ENCODE assay signal across 8 cellular contexts in the genomic region with DNA sequence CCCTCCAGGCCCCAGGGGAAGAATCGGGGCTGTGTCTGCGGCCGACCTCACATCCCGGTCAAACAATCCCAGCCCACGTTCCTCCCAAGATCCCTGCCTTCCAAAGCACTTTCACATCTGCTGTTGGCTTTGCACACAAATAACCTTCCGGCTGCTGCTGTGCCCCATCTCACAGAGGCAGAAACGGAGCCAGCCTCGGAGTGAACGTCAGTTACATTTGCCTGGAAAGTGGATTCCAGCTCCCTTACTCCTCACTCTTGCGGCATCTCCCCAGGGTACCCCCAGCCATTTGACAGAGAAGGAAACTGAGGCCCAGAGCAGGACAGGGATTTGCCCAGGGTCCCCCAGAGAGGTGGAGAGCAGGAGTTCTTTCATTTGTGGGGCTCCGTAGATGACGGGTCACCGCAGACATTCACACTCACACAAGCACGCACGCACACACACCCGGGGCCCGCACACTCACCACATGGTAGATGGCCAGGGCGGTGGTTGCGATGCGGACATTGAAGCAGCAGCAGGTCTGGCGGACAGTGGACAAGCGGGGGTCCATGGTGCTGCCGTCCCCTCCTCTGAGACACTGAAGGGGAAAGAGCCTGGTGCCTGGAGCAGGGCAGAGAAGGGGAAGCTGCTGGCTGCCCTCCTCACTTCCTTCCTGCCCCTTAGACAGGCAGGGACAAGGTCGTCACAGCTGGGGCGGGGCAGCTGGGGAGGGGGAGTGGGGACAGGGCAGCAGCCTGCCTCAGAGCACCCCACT. TPM values are rescaled to one million over a fixed set of nuclear protein-coding genes. Genes with fewer than 3 reads are reported as not detected.
DNase-seq lines count a peak whose midpoint lies in the region; ATAC-seq, FAIRE-seq and TF ChIP-seq lines count a peak whose summit lies in the region.

A gene with protein sequence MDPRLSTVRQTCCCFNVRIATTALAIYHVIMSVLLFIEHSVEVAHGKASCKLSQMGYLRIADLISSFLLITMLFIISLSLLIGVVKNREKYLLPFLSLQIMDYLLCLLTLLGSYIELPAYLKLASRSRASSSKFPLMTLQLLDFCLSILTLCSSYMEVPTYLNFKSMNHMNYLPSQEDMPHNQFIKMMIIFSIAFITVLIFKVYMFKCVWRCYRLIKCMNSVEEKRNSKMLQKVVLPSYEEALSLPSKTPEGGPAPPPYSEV (minus strand): TSS at position 579 of the 754 bp plus-strand sequence. CDS start 29 bp downstream, at position 550.

- TF ChIP-seq POLR2A in GM12878 (IDR thresholded peaks at IDR 0.05; ENCODE audit: low read depth, low read length), result peak; percentile 92
- TF ChIP-seq POLR2A in lower leg skin (IDR thresholded peaks at IDR 0.05), result no peak

- peak within 1 kb of the TSS; percentile 75 for H3K4me2 ChIP-seq in GM12878 (ENCODE audit: control insufficient read depth, insufficient read depth)

- TF ChIP-seq EP300 in GM12878 (IDR thresholded peaks at IDR 0.05; ENCODE audit: borderline replicate concordance in 1 of 2, control insufficient read depth in 1 of 2, low read depth in 2 of 2, low read length in 2 of 2), result no peak

- H3K36me3 ChIP-seq in GM12878 (ENCODE audit: control insufficient read depth in 2 of 2, insufficient read depth in 2 of 2, low read length in 1 of 2) (peaks cover 0 to under 1% of the 10 kb centered on the region in 2 experiments; a peak in 1 of 4 replicates), subcutaneous abdominal adipose tissue (ENCODE audit: control insufficient read depth in 5 of 5, insufficient read depth in 5 of 5, low read length in 5 of 5) (no peaks in the 10 kb centered on the region)

- peaks cover 95% of the 10 kb centered on the region for H3K79me2 ChIP-seq in GM12878 (ENCODE audit: control insufficient read depth, insufficient read depth, low read length)

- intact Hi-C loops in GM12878 (cut with micrococcal nuclease; ENCODE audit: unreplicated experiment) (no loop called here), lower leg skin (cut with DNase I; ENCODE audit: low total_unique reads) (no loop called here)

- in situ Hi-C loops in GM12878 (cut with MboI), result loop anchor here (10.0 kb wide), 1 partner anchor 1177 kb away; a partner anchor contains a TSS

- peak within 1 kb of the TSS; percentile 98 to 100 (median 99) for H3K4me3 Mint-ChIP-seq in T-cell

- H3K36me3 Mint-ChIP-seq in T-cell, result peaks cover 18% of the 10 kb centered on the region

- RAD21 ChIA-PET in GM12878 (lab: Charles Lee; ENCODE audit: unreplicated experiment), result interaction anchor here (1.2 to 17.1 kb wide), 6 partner anchors 10 to 37 kb away, joined by 5 to 462 read pairs (median 126); no protein-coding TSS in a partner anchor

- H3K4me3 ChIP-seq in GM08714 (ENCODE audit: low read length) (peak within 1 kb of the TSS; percentile 74), GM12878 (peak within 1 kb of the TSS; percentile 98), lower leg skin (ENCODE audit: low read depth, poor library complexity, severe bottlenecking) (peak within 1 kb of the TSS; percentile 20), subcutaneous abdominal adipose tissue (ENCODE audit: low read depth in 1 of 5, low read length in 5 of 5) (peak within 1 kb of the TSS; percentile 52 to 80 (median 70))

- POLR2A ChIA-PET in T-cell (lab: Charles Lee), result interaction anchor here in 1 of 2 donors (1.9 to 2.3 kb wide), 2 partner anchors 13 to 39 kb away, joined by 6 to 27 read pairs; no protein-coding TSS in a partner anchor
- POLR2A ChIA-PET in GM12878 (lab: Charles Lee), result interaction anchor here (0.5 to 22.5 kb wide), 10 partner anchors 3 to 587 kb away, joined by 4 to 741 read pairs (median 8); a partner anchor contains a TSS

- H3K9me3 ChIP-seq in GM12878 (replicated peaks; ENCODE audit: control insufficient read depth, insufficient read depth, low read length), result no peaks in the 10 kb centered on the region
- H3K9me3 ChIP-seq in subcutaneous abdominal adipose tissue (ENCODE audit: control insufficient read depth in 5 of 5, low read length in 5 of 5), result no peaks in the 10 kb centered on the region

- H4K20me1 ChIP-seq in GM12878 (ENCODE audit: control insufficient read depth, insufficient read depth), result no peaks in the 10 kb centered on the region

- no peaks in the 10 kb centered on the region for H3K9me3 Mint-ChIP-seq in T-cell

- BruUV-seq in GM12878 (replicated peaks; lab: Mats Ljungman, UMichigan), result TSS peak; percentile 52

- peaks cover 77 to 94% (median 87%) of the 10 kb centered on the region in 3 donors for H3K4me1 Mint-ChIP-seq in T-cell

- peaks cover 48% of the 10 kb centered on the region for H3K4me1 ChIP-seq in GM12878 (ENCODE audit: control insufficient read depth, insufficient read depth, low read length)
- peaks cover 9 to 92% (median 51%) of the 10 kb centered on the region in 5 donors for H3K4me1 ChIP-seq in subcutaneous abdominal adipose tissue (ENCODE audit: control insufficient read depth in 5 of 5, insufficient read depth in 5 of 5, low read length in 5 of 5)

- H3K27ac Mint-ChIP-seq in T-cell, result peak within 1 kb of the TSS; percentile 96 to 98

- TF ChIP-seq CTCF in GM12878 (IDR thresholded peaks at IDR 0.05 in 2 of 3, conservative IDR thresholded peaks at IDR 0.05 in 1 of 3; ENCODE audit: control insufficient read depth in 2 of 3, extremely low read depth in 1 of 3, insufficient read depth in 1 of 3, low read depth in 3 of 3, low read length in 3 of 3) (no peak), lower leg skin (IDR thresholded peaks at IDR 0.05) (no peak)

- DNase-seq in T-cell (peak; percentile 39 to 79 (median 57)), GM12878 (ENCODE audit: low read depth, low spot score) (no peak), lower leg skin (ENCODE audit: low spot score in 2 of 2) (peak; percentile 55 to 92)

- peak; percentile 48 to 56 (median 52) for ATAC-seq in T-cell (replicated peaks in 1 of 4)
- peak; percentile 28 for ATAC-seq in GM12878
- ATAC-seq in HG03565 (IDR thresholded peaks at IDR 0.05; ENCODE audit: unreplicated experiment), result no peak
- no peak for ATAC-seq in HG03025 (IDR thresholded peaks at IDR 0.05; ENCODE audit: low FRiP score, unreplicated experiment)
- no peak for ATAC-seq in GM19463 (IDR thresholded peaks at IDR 0.05; ENCODE audit: unreplicated experiment)

- H2AFZ ChIP-seq in GM12878 (ENCODE audit: control insufficient read depth, low read depth, low read length), result no peak within 1 kb of the TSS; the same call in 1 of the 2 replicates

- H3K27me3 Mint-ChIP-seq in T-cell, result no peaks in the 10 kb centered on the region

- H3K9ac ChIP-seq in GM12878 (ENCODE audit: control insufficient read depth, insufficient read depth, low read length) (peak within 1 kb of the TSS; percentile 97), subcutaneous abdominal adipose tissue (ENCODE audit: low read length in 5 of 5) (peak within 1 kb of the TSS; percentile 22 to 80 (median 67))

- no peaks in the 10 kb centered on the region for H3K27me3 ChIP-seq in GM12878 (replicated peaks in 1 of 2; ENCODE audit: control insufficient read depth in 2 of 2, insufficient read depth in 2 of 2, low read length in 1 of 2)
- no peaks in the 10 kb centered on the region for H3K27me3 ChIP-seq in subcutaneous abdominal adipose tissue (ENCODE audit: control insufficient read depth in 5 of 5, insufficient read depth in 4 of 5, low read length in 5 of 5)

- no peak for TF ChIP-seq RAD21 in GM12878 (IDR thresholded peaks at IDR 0.05; ENCODE audit: insufficient read depth, low read depth, low read length)

- 4% methylated on average over 24 of the region's 25 CpGs for WGBS in GM12878 (ENCODE audit: insufficient coverage, insufficient replicate concordance, low lambda C conversion rate, missing lambda C conversion rate)
- WGBS in lower leg skin, 2 donors, result 63 to 65% methylated on average over 25 of the region's 25 CpGs

- no peak for FAIRE-seq in GM12878 (lab: Jason Lieb, UNC)

- CTCF ChIA-PET in T-cell (lab: Charles Lee), result interaction anchor here (0.6 to 4.1 kb wide), 7 partner anchors 14 to 39 kb away, joined by 3 to 44 read pairs (median 6); no protein-coding TSS in a partner anchor
- CTCF ChIA-PET in GM12878 (lab: Yijun Ruan, JAX), result interaction anchor here (0.8 to 8.8 kb wide), 9 partner anchors 8 to 38 kb away, joined by 4 to 107 read pairs (median 6); no protein-coding TSS in a partner anchor

- SMC1A ChIA-PET in GM12878 (lab: Charles Lee; ENCODE audit: uncharacterized antibody, unreplicated experiment), result interaction anchor here (0.9 to 24.8 kb wide), 6 partner anchors 8 to 29 kb away, joined by 3 to 556 read pairs (median 128); a partner anchor contains a TSS

- H3K27ac ChIP-seq in GM12878 (ENCODE audit: control insufficient read depth, insufficient read depth) (peak within 1 kb of the TSS; percentile 93), subcutaneous abdominal adipose tissue (ENCODE audit: low read depth, low read length) (peak within 1 kb of the TSS; percentile 78)

TF ChIP-seq in GM12878, 131 proteins besides CTCF, POLR2A, EP300 and RAD21 (continues in another document):
- no peak for TF ChIP-seq PAX8 (IDR thresholded peaks at IDR 0.05)
- TF ChIP-seq CREM (IDR thresholded peaks at IDR 0.05; ENCODE audit: low read depth), result peak; percentile 6; the same call in 1 of the 2 replicates
- no peak for TF ChIP-seq ZSCAN29 (IDR thresholded peaks at IDR 0.05)
- no peak for TF ChIP-seq CEBPB (IDR thresholded peaks at IDR 0.05; ENCODE audit: borderline replicate concordance in 1 of 2, low read depth in 2 of 2, low read length in 2 of 2)
- 0 out of 3 replicates have a peak, but pooled peaks of 1 of the 2 experiments have one; percentile 35 for TF ChIP-seq EGR1 (IDR thresholded peaks at IDR 0.05; ENCODE audit: borderline replicate concordance in 1 of 2, low read depth in 2 of 2, low read length in 2 of 2)
- TF ChIP-seq RFX5 (IDR thresholded peaks at IDR 0.05; ENCODE audit: low read depth, low read length), result no peak

RNA-seq across cellular contexts. Expression of the gene that starts here (rescaled TPM):
- total RNA-seq in T-cell, result 100 to 1,000 TPM; 529 to 586 (median 559) TPM
- total RNA-seq in GM12878 (2013; cell fraction: nucleolus; rRNA removed), result 345 and 349 TPM in 2 replicates
- total RNA-seq in GM12878 (2014; rRNA removed), result 360 and 370 TPM in 2 replicates
- 423 and 431 TPM in 2 replicates for total RNA-seq in GM12878 (2014; rRNA removed; fragmentation: Illumina TruSeq; extraction: Trizol)
- total RNA-seq in GM12878 (2021), result 740 and 758 TPM in 2 replicates
- polyA plus RNA-seq in GM12878 (2011; ENCODE audit: low read depth), result 582 TPM
- polyA plus RNA-seq in GM12878 (2011; rRNA removed), result 411 and 682 TPM in 2 replicates
- polyA plus RNA-seq in GM12878 (2011; cell fraction: cytosol; rRNA removed), result 985 and 1,156 TPM in 2 replicates
- polyA plus RNA-seq in GM12878 (2011; cell fraction: nucleus; rRNA removed), result 492 and 615 TPM in 2 replicates
- 791 and 943 TPM in 2 replicates for polyA plus RNA-seq in GM12878 (2012)
- 972 and 1,013 TPM in 2 replicates for polyA plus RNA-seq in GM12878 (2014; fragmentation: Illumina TruSeq; extraction: Trizol)
- 10 to 100 TPM; 24.1 to 48.8 TPM for polyA plus RNA-seq in GM12878 (2014; fragmentation: Nextera tagmentation; extraction: Ambion mirVana)
- 675 and 692 TPM in 2 replicates for polyA plus RNA-seq in GM12878 (2014; rRNA removed)
- polyA plus RNA-seq in GM12878 (2016; fragmentation: Nextera tagmentation; extraction: Ambion mirVana), result 1,000 to 10,000 TPM in 1 of 2 experiments, 100 to 1,000 TPM in 1; 977 to 1,034 TPM
- 1,330 and 1,556 TPM in 2 replicates for polyA minus RNA-seq in GM12878 (2011; rRNA and poly(A)+ RNA removed)
- polyA minus RNA-seq in GM12878 (2011; cell fraction: cytosol; rRNA and poly(A)+ RNA removed), result 364 and 402 TPM in 2 replicates
- 131 and 171 TPM in 2 replicates for polyA minus RNA-seq in GM12878 (2011; cell fraction: nucleus; rRNA and poly(A)+ RNA removed)
- 10 to 100 TPM in 3 of 4 donors, 1 to 10 TPM in 1; 8.7 to 21.5 (median 15.6) TPM for total RNA-seq in lower leg skin

Comparison
In these comparisons a context has a peak if more than half of its experiments do, and no peak if none do; other contexts are left out.
1. RNA of the gene that starts here (total RNA-seq): 529 to 586 TPM in T-cell and 345 to 758 TPM in GM12878; 8.7 to 21.5 TPM in lower leg skin; every median in the first group is over 10 times any median in the second.
2. H3K4me3 ChIP-seq: peak in every context shown above with its lines; median percentile 98 in GM12878; 74 in GM08714; 70 in subcutaneous abdominal adipose tissue; 20 in lower leg skin.
3. ATAC-seq: peak in T-cell (4 of 4) and GM12878 (single experiment); none in HG03565 (single experiment), HG03025 (single experiment) and GM19463 (single experiment).